8 cellular contexts compared by ENCODE assay signal in the genomic region with DNA sequence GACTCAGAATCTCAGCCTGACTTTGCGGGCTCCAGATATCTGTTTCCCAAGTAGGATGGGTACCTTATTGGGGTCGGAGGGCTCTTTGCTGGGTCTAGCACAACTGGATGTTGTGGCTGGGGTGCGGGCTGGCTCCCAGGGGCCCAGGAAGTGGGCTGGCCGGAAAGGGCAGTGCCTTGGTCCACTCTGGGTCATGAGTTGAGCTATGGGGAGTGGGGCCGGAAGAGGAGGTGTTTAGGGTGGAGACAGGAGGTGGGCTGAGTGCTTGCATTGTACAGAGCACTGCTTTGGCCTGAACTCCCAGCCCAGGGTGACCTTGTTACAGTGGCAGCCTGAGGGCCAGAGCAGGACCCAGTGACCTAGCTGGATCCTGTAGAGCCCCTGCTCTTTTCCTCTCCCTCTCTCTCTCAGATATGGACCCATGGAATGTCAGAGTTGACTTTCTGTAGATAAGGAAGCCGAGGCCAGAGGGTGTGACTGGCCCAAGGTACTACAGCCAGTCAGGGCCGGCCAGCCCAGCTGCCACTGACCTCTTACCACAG. TPM values are rescaled to one million over a fixed set of nuclear protein-coding genes. Genes with fewer than 3 reads are reported as not detected.
DNase-seq lines count a peak whose midpoint lies in the region; ATAC-seq and TF ChIP-seq lines count a peak whose summit lies in the region.

No MANE protein-coding gene starts in this region.

- H3F3A ChIP-seq in neural progenitor cell (ENCODE audit: low read depth): peaks cover 16% of the 10 kb centered on the region

- no peak overlapping the region for H3K4me3 ChIP-seq in CD8-positive, alpha-beta T cell (ENCODE audit: low read depth, low read length)
- H3K4me3 ChIP-seq in esophagus (ENCODE audit: low read depth in 1 of 2, low read length in 2 of 2) (no peak overlapping the region), neural progenitor cell (peak overlapping the region; percentile 89)

- no peaks in the 10 kb centered on the region for H3K36me3 Mint-ChIP-seq in CD8-positive, alpha-beta T cell
- peaks cover 2% of the 10 kb centered on the region for H3K36me3 Mint-ChIP-seq in neural progenitor cell

- no peak overlapping the region for H3K9ac ChIP-seq in neural progenitor cell

- peak overlapping the region; percentile 91 for H3K4me2 ChIP-seq in neural progenitor cell

- H3K9me3 ChIP-seq in CD8-positive, alpha-beta T cell (ENCODE audit: low read length): no peaks in the 10 kb centered on the region
- H3K9me3 ChIP-seq in esophagus (ENCODE audit: control insufficient read depth in 2 of 2, insufficient read depth in 1 of 2, low read depth in 1 of 2, low read length in 1 of 2): no peaks in the 10 kb centered on the region
- no peaks in the 10 kb centered on the region for H3K9me3 ChIP-seq in neural progenitor cell (ENCODE audit: low read depth)

- peaks cover 16% of the 10 kb centered on the region for H4K20me1 ChIP-seq in neural progenitor cell (ENCODE audit: low read depth)

- H3K27me3 ChIP-seq in CD8-positive, alpha-beta T cell (ENCODE audit: insufficient read depth, low read length): no peaks in the 10 kb centered on the region
- no peaks in the 10 kb centered on the region for H3K27me3 ChIP-seq in esophagus (ENCODE audit: control insufficient read depth in 1 of 2, insufficient read depth in 2 of 2, low read length in 2 of 2)
- H3K27me3 ChIP-seq in neural progenitor cell: no peaks in the 10 kb centered on the region

- CTCF ChIA-PET in CD8-positive, alpha-beta T cell (lab: Charles Lee): interaction anchor here (1.7 kb wide), 1 partner anchor 16 kb away, joined by 4 read pairs; no protein-coding TSS in a partner anchor

- H3K27ac ChIP-seq in CD8-positive, alpha-beta T cell (ENCODE audit: low read depth, low read length): no peak overlapping the region
- peak overlapping the region; percentile 68 to 82 for H3K27ac ChIP-seq in esophagus (ENCODE audit: low read depth in 2 of 2, low read length in 1 of 2)
- H3K27ac ChIP-seq in neural progenitor cell: no peak overlapping the region

- POLR2A ChIA-PET in CD8-positive, alpha-beta T cell (lab: Charles Lee): no interaction called here

- H3K79me2 ChIP-seq in neural progenitor cell (ENCODE audit: low read depth): peaks cover 35% of the 10 kb centered on the region

- DNase-seq in CD8-positive, alpha-beta T cell: no peak
- DNase-seq in SHP77 treated with DMSO at 0.1 percent for 48 hours (lab: John Stamatoyannopoulos, UW): peak; percentile 42
- DNase-seq in neural progenitor cell (ENCODE audit: low spot score): no peak
- DNase-seq in LoVo (ENCODE audit: low spot score): no peak
- no peak for DNase-seq in NCI-H526 (lab: John Stamatoyannopoulos, UW)

- H3K36me3 ChIP-seq in CD8-positive, alpha-beta T cell (ENCODE audit: insufficient read depth, low read length): no peaks in the 10 kb centered on the region
- H3K36me3 ChIP-seq in esophagus (ENCODE audit: control insufficient read depth in 2 of 2, insufficient read depth in 2 of 2, low read length in 1 of 2): peaks cover 2 to 3% of the 10 kb centered on the region in 2 donors
- no peaks in the 10 kb centered on the region for H3K36me3 ChIP-seq in neural progenitor cell

- H3K27ac Mint-ChIP-seq in CD8-positive, alpha-beta T cell: no peak overlapping the region
- peak overlapping the region; percentile 94 for H3K27ac Mint-ChIP-seq in neural progenitor cell

- peaks cover 18% of the 10 kb centered on the region for H3K27me3 Mint-ChIP-seq in CD8-positive, alpha-beta T cell (ENCODE audit: low read depth)
- peaks cover 11% of the 10 kb centered on the region for H3K27me3 Mint-ChIP-seq in neural progenitor cell (ENCODE audit: insufficient read depth, low read depth)

- H3K9me3 Mint-ChIP-seq in CD8-positive, alpha-beta T cell: no peaks in the 10 kb centered on the region
- H3K9me3 Mint-ChIP-seq in neural progenitor cell: no peaks in the 10 kb centered on the region

- peaks cover 10% of the 10 kb centered on the region for H3K4me1 ChIP-seq in CD8-positive, alpha-beta T cell (ENCODE audit: insufficient read depth, low read length)
- H3K4me1 ChIP-seq in esophagus (ENCODE audit: control insufficient read depth in 2 of 2, insufficient read depth in 2 of 2, low read length in 1 of 2) (peaks cover 7 to 30% of the 10 kb centered on the region in 2 donors), neural progenitor cell (peaks cover 61% of the 10 kb centered on the region)

- peaks cover 9% of the 10 kb centered on the region for H3K4me1 Mint-ChIP-seq in CD8-positive, alpha-beta T cell (ENCODE audit: low read depth)
- H3K4me1 Mint-ChIP-seq in neural progenitor cell: peaks cover 76% of the 10 kb centered on the region

- no peak overlapping the region for H2AFZ ChIP-seq in neural progenitor cell (replicated peaks)

- no peak for ATAC-seq in CD8-positive, alpha-beta T cell
- no peak for ATAC-seq in GM19467 (IDR thresholded peaks at IDR 0.05; ENCODE audit: unreplicated experiment)
- no peak for ATAC-seq in HG03460 (IDR thresholded peaks at IDR 0.05; ENCODE audit: unreplicated experiment)

- peak overlapping the region; percentile 69 for H3K4me3 Mint-ChIP-seq in CD8-positive, alpha-beta T cell
- peak overlapping the region; percentile 95 for H3K4me3 Mint-ChIP-seq in neural progenitor cell

- intact Hi-C loops in CD8-positive, alpha-beta T cell (cut with DNase I, micrococcal nuclease): no loop called here

- no peak for TF ChIP-seq CTCF in CD8-positive, alpha-beta T cell (IDR thresholded peaks at IDR 0.05)
- no peak for TF ChIP-seq CTCF in neural progenitor cell (IDR thresholded peaks at IDR 0.05)

- 55 to 56% methylated on average over 7 of the region's 7 CpGs for WGBS in esophagus, 2 donors

RNA-seq across cellular contexts. Expression of gene PHLDB1, which starts 13.2 kb away (rescaled TPM):
- 1 to 10 TPM; 4.3 to 5.9 TPM for total RNA-seq in CD8-positive, alpha-beta T cell
- 10 to 100 TPM; 12.9 to 25.7 TPM for polyA plus RNA-seq in esophagus
- total RNA-seq in neural progenitor cell (ENCODE audit: low replicate concordance): 35.7 and 100 TPM in 2 replicates

RNA-seq across cellular contexts. Expression of gene ARCN1, which starts 48.4 kb away (rescaled TPM):
- 10 to 100 TPM; 77.8 to 81.2 TPM for total RNA-seq in CD8-positive, alpha-beta T cell
- polyA plus RNA-seq in esophagus: 10 to 100 TPM; 44.7 to 58.0 TPM
- 97.8 and 112 TPM in 2 replicates for total RNA-seq in neural progenitor cell (ENCODE audit: low replicate concordance)

RNA-seq across cellular contexts. Expression of gene IFT46, which starts 54.9 kb away (rescaled TPM):
- total RNA-seq in CD8-positive, alpha-beta T cell: 1 to 10 TPM; 4.8 to 5.6 TPM
- polyA plus RNA-seq in esophagus: 10 to 100 TPM in 1 of 2 donors, 1 to 10 TPM in 1; 8.6 to 10.9 TPM
- total RNA-seq in neural progenitor cell (ENCODE audit: low replicate concordance): 40.1 and 47.5 TPM in 2 replicates

RNA-seq across cellular contexts. Expression of gene TREH, which starts 58.9 kb away (rescaled TPM):
- not detected for total RNA-seq in CD8-positive, alpha-beta T cell
- 1 to 10 TPM in 1 of 2 donors, under 1 TPM in 1; 0.54 to 5.8 TPM for polyA plus RNA-seq in esophagus
- total RNA-seq in neural progenitor cell (ENCODE audit: low replicate concordance): not detected in 2 replicates

Comparison
In these comparisons a context has a peak if more than half of its experiments do, and no peak if none do; other contexts are left out.
1. H3K27ac ChIP-seq: peak in esophagus (2 of 2); none in CD8-positive, alpha-beta T cell (single experiment) and neural progenitor cell (single experiment).